In the genomic region with DNA sequence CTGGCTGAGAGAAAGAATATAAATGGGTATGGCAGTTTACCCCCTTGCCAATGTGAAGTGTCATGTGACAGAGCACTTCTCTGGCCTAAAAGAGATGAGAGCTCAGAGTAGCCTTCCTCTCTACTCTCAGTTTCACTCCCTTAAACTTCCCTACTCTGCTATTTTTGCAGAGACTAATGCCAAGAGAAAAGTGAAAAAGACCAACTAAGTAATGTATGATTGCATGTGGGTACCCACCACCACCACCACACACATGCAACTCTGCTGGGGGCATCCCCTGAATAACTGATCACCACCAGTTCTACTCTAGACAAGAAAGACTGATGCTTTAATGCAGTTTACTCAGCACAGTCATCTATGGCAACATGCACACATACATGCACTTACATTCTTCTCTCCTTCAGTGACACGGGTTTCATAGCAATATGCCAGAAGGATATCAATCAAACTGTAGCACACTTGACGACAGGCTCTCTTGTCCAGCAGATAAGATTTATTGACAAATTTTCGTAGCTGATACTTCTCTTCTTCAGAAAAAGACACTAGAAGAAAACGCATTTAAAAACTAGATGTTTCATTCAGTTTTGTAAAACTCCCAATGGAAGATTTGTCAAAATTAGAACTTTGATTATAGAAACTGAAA, we compare ENCODE assay signal across 10 cellular contexts. TPM values are rescaled to one million over a fixed set of nuclear protein-coding genes. Genes with fewer than 3 reads are reported as not detected.
A peak's percentile ranks its signal among the peaks of the same experiment; 100 is the strongest.
DNase-seq lines count a peak whose midpoint lies in the region; ATAC-seq and TF ChIP-seq lines count a peak whose summit lies in the region.
"Had no signal": no experiment of that assay in that cellular context is flagged by ENCODE, and none has a peak within 500 bp of the region (broad histone marks: within the 10 kb centered on the region; RNA-seq: fewer than 3 reads in every experiment).

No MANE protein-coding gene starts in this region.

- peaks cover 25% of the 10 kb centered on the region for H3K4me1 Mint-ChIP-seq in activated CD4-positive, alpha-beta T cell treated with anti-CD3 and anti-CD28 coated beads for 36 hours
- peaks cover 15% of the 10 kb centered on the region for H3K4me1 Mint-ChIP-seq in activated CD4-positive, alpha-beta T cell treated with anti-CD3 and anti-CD28 coated beads, Interleukin-2, amount 10 ng/mL, durations not matched to agents 7 days and 5 days
- no peaks in the 10 kb centered on the region for H3K4me1 Mint-ChIP-seq in Calu3 (ENCODE audit: low read depth, unreplicated experiment)

- no peak for TF ChIP-seq CTCF in Calu3 (IDR thresholded peaks at IDR 0.05; ENCODE audit: unreplicated experiment)

- no peak overlapping the region for H3K27ac Mint-ChIP-seq in activated CD4-positive, alpha-beta T cell treated with anti-CD3 and anti-CD28 coated beads for 36 hours
- no peak overlapping the region for H3K27ac Mint-ChIP-seq in activated CD4-positive, alpha-beta T cell treated with anti-CD3 and anti-CD28 coated beads, Interleukin-2, amount 10 ng/mL, durations not matched to agents 7 days and 5 days
- H3K27ac Mint-ChIP-seq in Calu3 (ENCODE audit: unreplicated experiment) = no peak overlapping the region

- H3K9me3 Mint-ChIP-seq in activated CD4-positive, alpha-beta T cell treated with anti-CD3 and anti-CD28 coated beads for 36 hours (ENCODE audit: low read depth) = no peaks in the 10 kb centered on the region
- H3K9me3 Mint-ChIP-seq in activated CD4-positive, alpha-beta T cell treated with anti-CD3 and anti-CD28 coated beads, Interleukin-2, amount 10 ng/mL, durations not matched to agents 7 days and 5 days = no peaks in the 10 kb centered on the region
- no peaks in the 10 kb centered on the region for H3K9me3 Mint-ChIP-seq in Calu3 (ENCODE audit: low read depth, unreplicated experiment)

- ATAC-seq in activated CD4-positive, alpha-beta T cell treated with anti-CD3 and anti-CD28 coated beads for 36 hours = peak; percentile 68
- ATAC-seq in GM21576 (IDR thresholded peaks at IDR 0.05; ENCODE audit: unreplicated experiment) (peak; percentile 46), HG03354 (IDR thresholded peaks at IDR 0.05; ENCODE audit: poor library complexity, severe bottlenecking, unreplicated experiment) (peak; percentile 73), HG02970 (IDR thresholded peaks at IDR 0.05; ENCODE audit: low FRiP score, unreplicated experiment) (no peak)

- BruUV-seq in Calu3 (replicated peaks; lab: Mats Ljungman, UMichigan) = no TSS peak

- peak; percentile 48 for DNase-seq in activated CD4-positive, alpha-beta T cell treated with anti-CD3 and anti-CD28 coated beads for 36 hours
- no peak for DNase-seq in activated CD4-positive, alpha-beta T cell treated with anti-CD3 and anti-CD28 coated beads, Interleukin-2, amount 10 ng/mL, durations not matched to agents 7 days and 5 days
- DNase-seq in germinal center (ENCODE audit: low spot score) = peak; percentile 8
- no peak for DNase-seq in Calu3
- DNase-seq in DMS153 (lab: John Stamatoyannopoulos, UW) = no peak
- DNase-seq: KG1, Right ventricle myocardium superior had no signal

- H3K36me3 Mint-ChIP-seq in activated CD4-positive, alpha-beta T cell treated with anti-CD3 and anti-CD28 coated beads for 36 hours (ENCODE audit: low read depth) = peaks cover 27% of the 10 kb centered on the region
- peaks cover 24% of the 10 kb centered on the region for H3K36me3 Mint-ChIP-seq in activated CD4-positive, alpha-beta T cell treated with anti-CD3 and anti-CD28 coated beads, Interleukin-2, amount 10 ng/mL, durations not matched to agents 7 days and 5 days (ENCODE audit: low read depth)
- H3K36me3 Mint-ChIP-seq in Calu3 (ENCODE audit: insufficient read depth, unreplicated experiment) = no peaks in the 10 kb centered on the region

- CTCF ChIA-PET in activated CD4-positive, alpha-beta T cell treated with anti-CD3 and anti-CD28 coated beads for 36 hours (lab: Charles Lee) = interaction anchor here (0.5 to 0.7 kb wide), 2 partner anchors 10 to 62 kb away, joined by 3 read pairs; no protein-coding TSS in a partner anchor
- CTCF ChIA-PET in activated CD4-positive, alpha-beta T cell treated with anti-CD3 and anti-CD28 coated beads, Interleukin-2, amount 10 ng/mL, durations not matched to agents 7 days and 5 days (lab: Charles Lee) = interaction anchor here (1.0 kb wide), 1 partner anchor 891 kb away, joined by 3 read pairs; no protein-coding TSS in a partner anchor
- CTCF ChIA-PET in Calu3 (lab: Charles Lee) = no interaction called here

- POLR2A ChIA-PET in activated CD4-positive, alpha-beta T cell treated with anti-CD3 and anti-CD28 coated beads for 36 hours (lab: Charles Lee) = no interaction called here
- POLR2A ChIA-PET in activated CD4-positive, alpha-beta T cell treated with anti-CD3 and anti-CD28 coated beads, Interleukin-2, amount 10 ng/mL, durations not matched to agents 7 days and 5 days (lab: Charles Lee) = interaction anchor here (0.7 kb wide), 1 partner anchor 145 kb away, joined by 4 read pairs; no protein-coding TSS in a partner anchor

- no peak overlapping the region for H3K4me3 Mint-ChIP-seq in activated CD4-positive, alpha-beta T cell treated with anti-CD3 and anti-CD28 coated beads for 36 hours
- H3K4me3 Mint-ChIP-seq in activated CD4-positive, alpha-beta T cell treated with anti-CD3 and anti-CD28 coated beads, Interleukin-2, amount 10 ng/mL, durations not matched to agents 7 days and 5 days = no peak overlapping the region
- H3K4me3 Mint-ChIP-seq in Calu3 (ENCODE audit: low read depth, unreplicated experiment) = no peak overlapping the region

- intact Hi-C loops in activated CD4-positive, alpha-beta T cell treated with anti-CD3 and anti-CD28 coated beads for 36 hours (cut with DNase I, micrococcal nuclease) = loop anchor here in 1 of 2 experiments (10.0 kb wide), 1 partner anchor 552 kb away; no protein-coding TSS in a partner anchor
- intact Hi-C loops in Calu3 (cut with micrococcal nuclease; ENCODE audit: unreplicated experiment) = no loop called here

- no peaks in the 10 kb centered on the region for H3K27me3 Mint-ChIP-seq in activated CD4-positive, alpha-beta T cell treated with anti-CD3 and anti-CD28 coated beads for 36 hours
- no peaks in the 10 kb centered on the region for H3K27me3 Mint-ChIP-seq in activated CD4-positive, alpha-beta T cell treated with anti-CD3 and anti-CD28 coated beads, Interleukin-2, amount 10 ng/mL, durations not matched to agents 7 days and 5 days
- no peaks in the 10 kb centered on the region for H3K27me3 Mint-ChIP-seq in Calu3 (ENCODE audit: unreplicated experiment)

RNA-seq across cellular contexts. Expression of gene SHQ1, which starts 31.3 kb away (rescaled TPM):
- total RNA-seq in activated CD4-positive, alpha-beta T cell treated with anti-CD3 and anti-CD28 coated beads for 36 hours = 10 to 100 TPM; 26.4 to 31.3 TPM
- 10 to 100 TPM; 22.1 to 24.2 TPM for total RNA-seq in activated CD4-positive, alpha-beta T cell treated with anti-CD3 and anti-CD28 coated beads, Interleukin-2, amount 10 ng/mL, durations not matched to agents 7 days and 5 days
- total RNA-seq in Calu3 (2022) = 19.4 and 22.3 TPM in 2 replicates

Comparison
In these comparisons a context has a peak if more than half of its experiments do, and no peak if none do; other contexts are left out.
1. DNase-seq: peak in activated CD4-positive, alpha-beta T cell treated with anti-CD3 and anti-CD28 coated beads for 36 hours (single experiment) and germinal center (single experiment); none in activated CD4-positive, alpha-beta T cell treated with anti-CD3 and anti-CD28 coated beads, Interleukin-2, amount 10 ng/mL, durations not matched to agents 7 days and 5 days (single experiment), Calu3 (single experiment) and DMS153 (single experiment).